1 cellular context compared by ENCODE assay signal in the genomic region with DNA sequence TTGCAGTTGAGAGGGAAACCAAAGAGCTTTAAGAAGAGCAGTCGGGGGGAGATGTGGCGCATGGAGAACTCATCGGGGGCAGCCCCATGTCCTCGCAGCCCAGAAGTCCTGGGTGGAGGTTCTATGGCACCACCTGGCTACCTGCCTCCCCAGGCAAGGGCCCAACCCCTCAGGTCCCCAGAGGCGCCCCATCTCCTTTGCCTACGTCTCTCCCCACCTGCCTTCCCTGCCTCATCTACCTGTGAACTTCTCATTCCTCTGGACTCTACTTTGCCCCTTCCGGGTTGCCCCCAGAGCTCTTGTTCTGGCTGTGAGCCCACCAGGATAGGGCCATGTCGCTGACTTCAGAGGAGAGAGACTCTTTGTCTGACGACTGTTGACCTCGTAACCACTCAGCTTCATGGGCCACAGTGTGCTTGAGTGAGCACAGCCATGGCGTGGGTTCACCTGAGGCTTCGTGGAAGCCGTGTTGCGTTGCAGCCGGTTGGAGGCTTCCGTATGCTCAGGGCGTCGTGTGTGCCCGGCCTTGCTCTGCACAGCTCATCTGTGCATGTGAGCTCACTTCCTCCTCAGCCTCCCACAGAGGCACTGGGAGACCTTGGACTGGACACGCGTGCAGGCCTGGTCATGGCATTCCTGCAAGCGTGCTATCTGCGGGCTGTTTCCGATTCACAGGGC.
TF ChIP-seq lines count a peak whose summit lies in the region.

No MANE protein-coding gene starts in this region.

TF ChIP-seq in IMR-90, 13 proteins besides CTCF, POLR2A, EP300 and RAD21:
- TF ChIP-seq RCOR1 (IDR thresholded peaks at IDR 0.05; ENCODE audit: insufficient replicate concordance, low read length) (no peak), MXI1 (IDR thresholded peaks at IDR 0.05; ENCODE audit: borderline replicate concordance, low read depth, low read length) (no peak), CHD1 (IDR thresholded peaks at IDR 0.05; ENCODE audit: low read depth, low read length) (no peak), MAZ (IDR thresholded peaks at IDR 0.05; ENCODE audit: borderline replicate concordance, low read depth, low read length) (no peak), BHLHE40 (IDR thresholded peaks at IDR 0.05; ENCODE audit: low read depth, low read length) (no peak), RFX5 (IDR thresholded peaks at IDR 0.05; ENCODE audit: low read depth, low read length) (no peak), MAFK (IDR thresholded peaks at IDR 0.05; ENCODE audit: low read depth, low read length) (no peak), NFE2L2 (IDR thresholded peaks at IDR 0.05; ENCODE audit: low read depth, low read length) (no peak), CEBPB (IDR thresholded peaks at IDR 0.05; ENCODE audit: low read depth, low read length) (no peak), FOS (IDR thresholded peaks at IDR 0.05; ENCODE audit: low read depth, low read length) (no peak), SMC3 (IDR thresholded peaks at IDR 0.05; ENCODE audit: low read depth, low read length) (no peak)
- TF ChIP-seq, protein P1, sequence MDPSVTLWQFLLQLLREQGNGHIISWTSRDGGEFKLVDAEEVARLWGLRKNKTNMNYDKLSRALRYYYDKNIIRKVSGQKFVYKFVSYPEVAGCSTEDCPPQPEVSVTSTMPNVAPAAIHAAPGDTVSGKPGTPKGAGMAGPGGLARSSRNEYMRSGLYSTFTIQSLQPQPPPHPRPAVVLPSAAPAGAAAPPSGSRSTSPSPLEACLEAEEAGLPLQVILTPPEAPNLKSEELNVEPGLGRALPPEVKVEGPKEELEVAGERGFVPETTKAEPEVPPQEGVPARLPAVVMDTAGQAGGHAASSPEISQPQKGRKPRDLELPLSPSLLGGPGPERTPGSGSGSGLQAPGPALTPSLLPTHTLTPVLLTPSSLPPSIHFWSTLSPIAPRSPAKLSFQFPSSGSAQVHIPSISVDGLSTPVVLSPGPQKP (IDR thresholded peaks at IDR 0.05; ENCODE audit: borderline replicate concordance, low read depth, low read length): no peak
- TF ChIP-seq, protein P2, sequence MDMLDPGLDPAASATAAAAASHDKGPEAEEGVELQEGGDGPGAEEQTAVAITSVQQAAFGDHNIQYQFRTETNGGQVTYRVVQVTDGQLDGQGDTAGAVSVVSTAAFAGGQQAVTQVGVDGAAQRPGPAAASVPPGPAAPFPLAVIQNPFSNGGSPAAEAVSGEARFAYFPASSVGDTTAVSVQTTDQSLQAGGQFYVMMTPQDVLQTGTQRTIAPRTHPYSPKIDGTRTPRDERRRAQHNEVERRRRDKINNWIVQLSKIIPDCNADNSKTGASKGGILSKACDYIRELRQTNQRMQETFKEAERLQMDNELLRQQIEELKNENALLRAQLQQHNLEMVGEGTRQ (IDR thresholded peaks at IDR 0.05; ENCODE audit: low read depth, low read length): no peak
